Comparison of ENCODE assay signal across 21 cellular contexts in the genomic region with DNA sequence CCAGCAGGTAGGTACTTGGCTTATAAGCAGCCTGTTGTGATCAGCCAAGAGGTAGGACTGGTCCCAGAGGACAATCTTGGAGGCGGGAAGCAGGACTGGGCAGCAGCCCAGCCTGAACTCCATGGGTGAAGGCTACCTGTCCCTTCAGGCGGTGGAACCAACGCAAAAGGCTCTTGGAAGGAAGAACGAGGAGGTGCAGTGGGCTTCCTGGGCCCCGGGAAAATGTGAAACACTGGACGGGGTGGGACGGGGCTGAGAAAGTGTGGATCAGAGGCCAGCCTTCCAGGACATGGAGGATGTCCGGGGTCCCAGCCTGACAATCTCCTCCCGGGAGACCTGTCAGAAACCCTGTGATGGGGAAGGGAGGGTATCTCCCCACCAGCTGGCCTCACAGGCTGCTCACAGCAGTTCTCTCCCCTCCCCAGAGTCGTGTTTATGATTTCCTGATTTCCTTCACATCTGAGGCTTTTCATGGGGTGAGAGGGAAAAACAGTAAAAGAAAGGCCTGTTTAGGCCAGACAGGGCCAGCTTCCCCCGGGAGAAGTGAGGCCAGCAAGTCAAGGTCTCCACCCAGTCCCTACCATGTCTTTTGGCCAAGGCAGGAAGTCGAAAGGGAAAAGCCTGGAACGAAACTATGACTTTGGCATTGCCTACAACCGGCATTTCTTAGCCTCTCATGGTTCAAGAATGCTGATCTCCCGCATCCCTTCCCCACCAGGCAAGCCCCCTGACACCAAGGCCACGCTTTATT. TPM values are rescaled to one million over a fixed set of nuclear protein-coding genes. Genes with fewer than 3 reads are reported as not detected.
A peak's percentile ranks its signal among the peaks of the same experiment; 100 is the strongest.
DNase-seq lines count a peak whose midpoint lies in the region; ATAC-seq, FAIRE-seq and TF ChIP-seq lines count a peak whose summit lies in the region.
"Had no signal": no experiment of that assay in that cellular context is flagged by ENCODE, and none has a peak within 500 bp of the region (broad histone marks: within the 10 kb centered on the region; RNA-seq: fewer than 3 reads in every experiment).

No MANE protein-coding gene starts in this region.

- no peaks in the 10 kb centered on the region for H3K27me3 ChIP-seq in gastrocnemius medialis
- no peaks in the 10 kb centered on the region for H3K27me3 ChIP-seq in aorta (ENCODE audit: control insufficient read depth in 1 of 2, insufficient read depth in 2 of 2, low read length in 1 of 2)
- peaks cover under 1% of the 10 kb centered on the region for H3K27me3 ChIP-seq in mammary epithelial cell (ENCODE audit: insufficient read depth, low read length)
- H3K27me3 ChIP-seq in ovary: no peaks in the 10 kb centered on the region
- H3K27me3 ChIP-seq: breast epithelium, left lung, pancreas had no signal

- H3K36me3 ChIP-seq in kidney (ENCODE audit: control insufficient read depth in 1 of 2, insufficient read depth in 2 of 2, low read length in 2 of 2) (no peaks in the 10 kb centered on the region), gastrocnemius medialis (no peaks in the 10 kb centered on the region), aorta (ENCODE audit: control insufficient read depth in 1 of 2, insufficient read depth in 2 of 2, low read length in 1 of 2) (no peaks in the 10 kb centered on the region), mammary epithelial cell (ENCODE audit: insufficient read depth, low read length) (no peaks in the 10 kb centered on the region), ovary (no peaks in the 10 kb centered on the region)
- H3K36me3 ChIP-seq: breast epithelium, pancreas had no signal

- H3K27me3 Mint-ChIP-seq in effector memory CD8-positive, alpha-beta T cell: peaks cover 0 to 37% of the 10 kb centered on the region in 2 donors

- H3K4me1 ChIP-seq in kidney (ENCODE audit: control insufficient read depth in 1 of 2, insufficient read depth in 1 of 2, low read depth in 1 of 2, low read length in 2 of 2) (peaks cover 0 to 9% of the 10 kb centered on the region in 2 donors), gastrocnemius medialis (peaks cover 0 to 8% of the 10 kb centered on the region in 2 donors), aorta (ENCODE audit: control insufficient read depth in 1 of 2, insufficient read depth in 2 of 2, low read length in 2 of 2) (no peaks in the 10 kb centered on the region), mammary epithelial cell (ENCODE audit: insufficient read depth, low read length) (no peaks in the 10 kb centered on the region), ovary (ENCODE audit: insufficient read depth) (no peaks in the 10 kb centered on the region)
- H3K4me1 ChIP-seq: breast epithelium, Caco-2, pancreas had no signal

- no peaks in the 10 kb centered on the region for H3K9me3 ChIP-seq in kidney (ENCODE audit: control insufficient read depth in 1 of 2, low read length in 2 of 2)
- H3K9me3 ChIP-seq in gastrocnemius medialis: no peaks in the 10 kb centered on the region
- no peaks in the 10 kb centered on the region for H3K9me3 ChIP-seq in aorta (ENCODE audit: control insufficient read depth, low read length)
- H3K9me3 ChIP-seq in mammary epithelial cell (replicated peaks; ENCODE audit: insufficient read depth, low read length): no peaks in the 10 kb centered on the region
- no peaks in the 10 kb centered on the region for H3K9me3 ChIP-seq in ovary
- H3K9me3 ChIP-seq: breast epithelium, Caco-2, left lung, pancreas had no signal

- H2AFZ ChIP-seq in mammary epithelial cell (ENCODE audit: low read depth, low read length): no peak overlapping the region

- no peak for TF ChIP-seq EP300 in ovary (IDR thresholded peaks at IDR 0.05)

- TF ChIP-seq POLR2A in gastrocnemius medialis (IDR thresholded peaks at IDR 0.05): no peak
- no peak for TF ChIP-seq POLR2A in ovary (IDR thresholded peaks at IDR 0.05)

- peaks cover 10% of the 10 kb centered on the region for H3K36me3 Mint-ChIP-seq in effector memory CD8-positive, alpha-beta T cell (ENCODE audit: insufficient read depth)
- H3K36me3 Mint-ChIP-seq: activated CD8-positive, alpha-beta memory T cell treated with anti-CD3 and anti-CD28 coated beads, Interleukin-2, amount 10 ng/mL, durations not matched to agents 7 days and 5 days had no signal

- no peaks in the 10 kb centered on the region for H3K79me2 ChIP-seq in mammary epithelial cell (ENCODE audit: insufficient read depth, low read length)

- intact Hi-C loops in kidney (cut with DNase I) (no loop called here), gastrocnemius medialis (cut with DNase I; ENCODE audit: low total_unique reads) (no loop called here), aorta (cut with DNase I) (no loop called here), mammary epithelial cell (cut with micrococcal nuclease) (no loop called here), ovary (cut with DNase I) (no loop called here)

- TF ChIP-seq CTCF in kidney (IDR thresholded peaks at IDR 0.05; ENCODE audit: borderline replicate concordance, extremely low read depth, insufficient read depth): no peak
- TF ChIP-seq CTCF in gastrocnemius medialis (IDR thresholded peaks at IDR 0.05 in 4 of 5, conservative IDR thresholded peaks at IDR 0.05 in 1 of 5): no peak
- no peak for TF ChIP-seq CTCF in mammary epithelial cell (conservative IDR thresholded peaks at IDR 0.05 in 1 of 2, IDR thresholded peaks at IDR 0.05 in 1 of 2; ENCODE audit: extremely low read depth in 1 of 2, insufficient read depth in 1 of 2, low read depth in 1 of 2, low read length in 2 of 2)
- TF ChIP-seq CTCF in ovary (IDR thresholded peaks at IDR 0.05): no peak

- H3K4me3 ChIP-seq in kidney (ENCODE audit: low read length in 2 of 2) (no peak overlapping the region), gastrocnemius medialis (no peak overlapping the region), aorta (ENCODE audit: low read length in 2 of 2) (no peak overlapping the region), mammary epithelial cell (replicated peaks in 1 of 3; ENCODE audit: insufficient read depth in 1 of 3, low read depth in 2 of 3, low read length in 3 of 3) (no peak overlapping the region), ovary (no peak overlapping the region)
- H3K4me3 ChIP-seq: breast epithelium, left lung, pancreas, skin epidermis had no signal

- H3K4me1 Mint-ChIP-seq in effector memory CD8-positive, alpha-beta T cell (ENCODE audit: low read depth in 2 of 2): peaks cover 36 to 61% of the 10 kb centered on the region in 2 donors
- H3K4me1 Mint-ChIP-seq: activated CD8-positive, alpha-beta memory T cell treated with anti-CD3 and anti-CD28 coated beads, Interleukin-2, amount 10 ng/mL, durations not matched to agents 7 days and 5 days; activated T-helper 17 cell treated with anti-CD3 and anti-CD28 coated beads, Interleukin-2, amount 50 U/mL, for 72 hours had no signal

- no peaks in the 10 kb centered on the region for H3K9me3 Mint-ChIP-seq in effector memory CD8-positive, alpha-beta T cell
- H3K9me3 Mint-ChIP-seq: activated T-helper 17 cell treated with anti-CD3 and anti-CD28 coated beads, Interleukin-2, amount 50 U/mL, for 72 hours had no signal

- in situ Hi-C loops in gastrocnemius medialis (cut with MboI; ENCODE audit: low sequenced_read_pairs in 4 of 4): no loop called here
- in situ Hi-C loops in mammary epithelial cell (cut with MboI; ENCODE audit: low sequenced_read_pairs in 2 of 2): no loop called here

- no peak for DNase-seq in effector memory CD8-positive, alpha-beta T cell
- DNase-seq in kidney: no peak
- no peak for DNase-seq in gastrocnemius medialis
- no peak for DNase-seq in aorta
- no peak for DNase-seq in kidney glomerular epithelial cell (lab: John Stamatoyannopoulos, UW)
- DNase-seq in mammary epithelial cell: no peak
- no peak for DNase-seq in ovary
- DNase-seq: activated CD4-positive, alpha-beta T cell treated with anti-CD3 and anti-CD28 coated beads for 4 hours; activated CD8-positive, alpha-beta memory T cell treated with anti-CD3 and anti-CD28 coated beads, Interleukin-2, amount 10 ng/mL, durations not matched to agents 7 days and 5 days; AML-193; Caco-2; erythroblast; H7; left lung; NCI-H526 treated with DMSO at 0.1 percent for 48 hours; pancreas; stimulated activated CD4-positive, alpha-beta T cell treated with anti-CD3 and anti-CD28 coated beads, Interleukin-4, amount 100 ng/mL, for 24 hours had no signal

- 36 to 39% methylated on average over 16 of the region's 16 CpGs for WGBS in aorta, 2 donors
- 83% methylated on average over 14 of the region's 16 CpGs for WGBS in mammary epithelial cell (ENCODE audit: low coverage, missing lambda C conversion rate)
- WGBS in ovary, 3 donors: 31 to 41% (median 37%) methylated on average over 16 of the region's 16 CpGs

- dilution Hi-C loops in mammary epithelial cell (cut with HindIII; ENCODE audit: low sequenced_read_pairs): no loop called here

- no TSS peak for BruUV-seq in mammary epithelial cell (replicated peaks; lab: Mats Ljungman, UMichigan)

- H3K27ac ChIP-seq in kidney (ENCODE audit: low read depth in 2 of 2, low read length in 2 of 2): peak overlapping the region; percentile 14 to 43
- H3K27ac ChIP-seq in gastrocnemius medialis: peak overlapping the region; percentile 7 to 62 (median 48)
- H3K27ac ChIP-seq in aorta (ENCODE audit: low read depth in 1 of 2, low read length in 2 of 2): peak overlapping the region; percentile 14 to 49
- H3K27ac ChIP-seq in mammary epithelial cell (ENCODE audit: insufficient read depth, low read depth, low read length): no peak overlapping the region
- H3K27ac ChIP-seq in ovary: no peak overlapping the region
- H3K27ac ChIP-seq: pancreas had no signal

- H3K9ac ChIP-seq in kidney (ENCODE audit: low read length in 2 of 2) (no peak overlapping the region), mammary epithelial cell (ENCODE audit: insufficient read depth, low read length) (no peak overlapping the region)

- CTCF ChIA-PET in mammary epithelial cell (lab: Charles Lee; ENCODE audit: low non-redundant PET): no interaction called here

- H4K20me1 ChIP-seq in mammary epithelial cell (ENCODE audit: insufficient read depth, low read length): no peaks in the 10 kb centered on the region

- H3K27ac Mint-ChIP-seq in effector memory CD8-positive, alpha-beta T cell: peak overlapping the region; percentile 60 to 88
- H3K27ac Mint-ChIP-seq: activated CD8-positive, alpha-beta memory T cell treated with anti-CD3 and anti-CD28 coated beads, Interleukin-2, amount 10 ng/mL, durations not matched to agents 7 days and 5 days; activated T-helper 17 cell treated with anti-CD3 and anti-CD28 coated beads, Interleukin-2, amount 50 U/mL, for 72 hours had no signal

- ATAC-seq in effector memory CD8-positive, alpha-beta T cell (replicated peaks): no peak
- ATAC-seq in gastrocnemius medialis (peak in 1 of 2 donors; percentile 40), aorta (ENCODE audit: low FRiP score) (peak; percentile 31)
- ATAC-seq: activated CD8-positive, alpha-beta memory T cell treated with anti-CD3 and anti-CD28 coated beads, Interleukin-2, amount 10 ng/mL, durations not matched to agents 7 days and 5 days; activated T-helper 17 cell treated with anti-CD3 and anti-CD28 coated beads, Interleukin-2, amount 50 U/mL, for 72 hours; left lung had no signal

- no peak overlapping the region for H3K4me3 Mint-ChIP-seq in effector memory CD8-positive, alpha-beta T cell
- H3K4me3 Mint-ChIP-seq: activated CD8-positive, alpha-beta memory T cell treated with anti-CD3 and anti-CD28 coated beads, Interleukin-2, amount 10 ng/mL, durations not matched to agents 7 days and 5 days; activated T-helper 17 cell treated with anti-CD3 and anti-CD28 coated beads, Interleukin-2, amount 50 U/mL, for 72 hours had no signal

- FAIRE-seq in kidney (lab: Jason Lieb, UNC): no peak
- FAIRE-seq: pancreas, TTC549 had no signal

- no peak overlapping the region for H3K4me2 ChIP-seq in mammary epithelial cell (ENCODE audit: insufficient read depth, low read depth, low read length)

RNA-seq across cellular contexts. Expression of a gene that starts 11.3 kb away (rescaled TPM):
- total RNA-seq in kidney: 25.7 TPM
- 6.1 TPM for polyA plus RNA-seq in kidney (ENCODE audit: insufficient read depth, low read depth, low replicate concordance)
- 1 to 10 TPM; 2.5 to 5.6 (median 4.4) TPM for total RNA-seq in gastrocnemius medialis
- total RNA-seq in aorta: 10 to 100 TPM; 41.9 to 55.4 TPM
- polyA plus RNA-seq in aorta: 10 to 100 TPM in 1 of 2 donors, 1 to 10 TPM in 1; 9.1 to 11.6 TPM
- under 1 TPM in 1 of 2 donors, not detected in 1; 0.33 TPM for total RNA-seq in mammary epithelial cell
- polyA plus RNA-seq in mammary epithelial cell: not detected
- polyA minus RNA-seq in mammary epithelial cell: not detected
- total RNA-seq in ovary: 1 to 10 TPM; 1.4 to 8.4 (median 2.3) TPM
- polyA plus RNA-seq in ovary: 10 to 100 TPM in 1 of 2 donors, 1 to 10 TPM in 1; 3.1 to 28.3 TPM
- total RNA-seq: activated CD8-positive, alpha-beta memory T cell treated with anti-CD3 and anti-CD28 coated beads, Interleukin-2, amount 10 ng/mL, durations not matched to agents 7 days and 5 days; activated T-helper 17 cell treated with anti-CD3 and anti-CD28 coated beads, Interleukin-2, amount 50 U/mL, for 72 hours; Caco-2 had no signal

Comparison
In these comparisons a context has a peak if more than half of its experiments do, and no peak if none do; other contexts are left out.
1. H3K27ac ChIP-seq: peak in kidney (2 of 2), gastrocnemius medialis (4 of 4) and aorta (2 of 2); none in mammary epithelial cell (single experiment) and ovary (0 of 2).